ENCODE assay signal across 26 cellular contexts in genomic region chr5:91180506-91180905, GRCh38.
"Had no signal": no experiment of that assay in that cellular context is flagged by ENCODE, and none has a peak within 500 bp of the region (broad histone marks: within the 10 kb centered on the region; RNA-seq: fewer than 3 reads in every experiment).

No MANE protein-coding gene starts in this region.

- H3K27me3 ChIP-seq: left lung, pancreas, right atrium auricular region, right lobe of liver, stomach, testis, thyroid gland, transverse colon, upper lobe of left lung, vagina had no signal

- H3K9me3 ChIP-seq: left lung, lower lobe of right lung, pancreas, psoas muscle, right atrium auricular region, right lobe of liver, stomach, testis, thyroid gland, transverse colon, upper lobe of left lung, vagina had no signal

- H3K27ac ChIP-seq: left lung, lower lobe of right lung, pancreas, psoas muscle, right atrium auricular region, right lobe of liver, stomach, testis, thyroid gland, transverse colon, upper lobe of left lung had no signal

- DNase-seq: hippocampal formation; kidney glomerular epithelial cell; left colon; left lung; lower lobe of right lung; mammary epithelial cell; mesendoderm; naive thymus-derived CD4-positive, alpha-beta T cell; nucleus accumbens; psoas muscle; right lobe of liver; stimulated activated CD4-positive, alpha-beta T cell treated with anti-CD3 and anti-CD28 coated beads, Interleukin-12 subunit alpha, Interleukin-12 subunit beta, amount 100 ng/mL, for 4 hours; stimulated activated CD4-positive, alpha-beta T cell treated with anti-CD3 and anti-CD28 coated beads, Interleukin-15, amount 100 ng/mL, for 24 hours; stimulated activated CD4-positive, alpha-beta T cell treated with anti-CD3 and anti-CD28 coated beads, Interleukin-2, amount 100 ng/mL, for 24 hours; stimulated activated CD4-positive, alpha-beta T cell treated with anti-CD3 and anti-CD28 coated beads, Interleukin-4, amount 100 ng/mL, for 1 hour; stimulated activated naive B cell treated with anti-CD40 and anti-IgM and Interleukin-4, amounts not matched to agents 10 μg/mL and 1 μg/mL and 100 μg/mL, for 72 hours; stimulated activated naive CD8-positive, alpha-beta T cell treated with anti-CD3 and anti-CD28 coated beads, Interleukin-15, Interleukin-2, amounts not matched to agents 100 U/mL and 50 U/mL, for 24 hours; stomach; testis; thyroid gland; transverse colon; upper lobe of left lung had no signal

- H3K4me3 ChIP-seq: left lung, lower lobe of right lung, pancreas, psoas muscle, right atrium auricular region, right lobe of liver, stomach, testis, thyroid gland, transverse colon, upper lobe of left lung, vagina had no signal

- H3K4me1 ChIP-seq: psoas muscle, right lobe of liver had no signal

- H3K36me3 ChIP-seq: left lung, lower lobe of right lung, pancreas, right atrium auricular region, right lobe of liver, stomach, thyroid gland, transverse colon, upper lobe of left lung, vagina had no signal

- ATAC-seq: left colon; left lung; lower lobe of right lung; naive thymus-derived CD4-positive, alpha-beta T cell; natural killer cell treated with Interleukin-12 subunit alpha and Interleukin-12 subunit beta and Interleukin-15 and Interleukin-18, amount 100 ng/mL, for 72 hours; pancreas; psoas muscle; right lobe of liver; stimulated activated naive B cell treated with anti-CD40 and anti-IgM and Interleukin-4, amounts not matched to agents 10 μg/mL and 1 μg/mL and 100 μg/mL, for 72 hours; stimulated activated naive CD8-positive, alpha-beta T cell treated with anti-CD3 and anti-CD28 coated beads, Interleukin-15, Interleukin-2, amounts not matched to agents 100 U/mL and 50 U/mL, for 24 hours had no signal
